14 cellular contexts compared by ENCODE assay signal in the genomic region with DNA sequence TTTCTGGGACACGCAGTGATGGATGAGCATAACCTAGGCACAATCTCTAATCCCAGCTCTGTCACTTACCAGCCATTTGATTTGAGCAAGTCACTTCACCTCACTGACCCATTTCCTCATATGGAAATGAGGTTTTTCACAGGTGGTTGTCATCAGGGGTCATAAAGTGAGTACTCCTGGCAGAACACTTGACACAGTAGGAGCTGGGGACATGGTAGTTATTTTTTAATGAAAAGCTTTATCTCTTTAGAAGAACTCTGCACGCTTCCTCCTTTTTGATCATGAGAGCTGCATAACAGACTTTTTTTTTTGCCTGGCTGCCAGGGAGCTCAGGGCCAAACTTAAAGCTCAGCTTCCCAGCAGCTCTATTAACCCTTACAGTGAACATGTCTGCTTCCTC.
"Had no signal": no experiment of that assay in that cellular context is flagged by ENCODE, and none has a peak within 500 bp of the region (broad histone marks: within the 10 kb centered on the region; RNA-seq: fewer than 3 reads in every experiment).

No MANE protein-coding gene starts in this region.

- DNase-seq: activated CD4-positive, alpha-beta T cell treated with anti-CD3 and anti-CD28 coated beads for 48 hours; activated CD8-positive, alpha-beta memory T cell treated with anti-CD3 and anti-CD28 coated beads for 24 hours; activated naive CD4-positive, alpha-beta T cell treated with anti-CD3 and anti-CD28 coated beads, Interleukin-2, amount 10 ng/mL, durations not matched to agents 7 days and 5 days; effector CD8-positive, alpha-beta T cell; foreskin melanocyte; heart right ventricle; left lung; mesenchymal stem cell; occipital lobe; spleen; stimulated activated CD4-positive, alpha-beta T cell treated with anti-CD3 and anti-CD28 coated beads, Interleukin-1b, Interleukin-23, amount 100 ng/mL, for 48 hours; stimulated activated naive B cell treated with anti-CD40 and anti-IgM and Interleukin-4, amounts not matched to agents 10 μg/mL and 1 μg/mL and 100 μg/mL, for 72 hours; transverse colon had no signal

- ATAC-seq: heart right ventricle; left lung; sciatic nerve; stimulated activated naive B cell treated with anti-CD40 and anti-IgM and Interleukin-4, amounts not matched to agents 10 μg/mL and 1 μg/mL and 100 μg/mL, for 72 hours had no signal
